ENCODE assay signal across 9 cellular contexts in genomic region chr7:23012186-23012585, GRCh38. TPM values are rescaled to one million over a fixed set of nuclear protein-coding genes. Genes with fewer than 3 reads are reported as not detected.
DNase-seq lines count a peak whose midpoint lies in the region; ATAC-seq and TF ChIP-seq lines count a peak whose summit lies in the region.
"Had no signal": no experiment of that assay in that cellular context is flagged by ENCODE, and none has a peak within 500 bp of the region (broad histone marks: within the 10 kb centered on the region; RNA-seq: fewer than 3 reads in every experiment).

No MANE protein-coding gene starts in this region.

- no peak for DNase-seq in AG04450 (ENCODE audit: low read depth, low spot score)
- DNase-seq in HFF-Myc (ENCODE audit: extremely low read depth, low read depth): no peak
- DNase-seq in mammary epithelial cell: no peak
- no peak for DNase-seq in mesenchymal stem cell
- DNase-seq in activated CD8-positive, alpha-beta T cell treated with anti-CD3 and anti-CD28 coated beads for 36 hours: no peak
- DNase-seq in NCI-H2081 treated with DMSO at 0.1 percent for 48 hours (lab: John Stamatoyannopoulos, UW): no peak
- DNase-seq in GM19238 (ENCODE audit: insufficient read length, low spot score): no peak
- DNase-seq: activated CD4-positive, alpha-beta T cell treated with anti-CD3 and anti-CD28 coated beads, Interleukin-2, amount 10 ng/mL, durations not matched to agents 7 days and 5 days had no signal

- H3K4me1 Mint-ChIP-seq in activated CD8-positive, alpha-beta T cell treated with anti-CD3 and anti-CD28 coated beads for 36 hours (ENCODE audit: low read depth): peaks cover 19% of the 10 kb centered on the region

- H3K79me1 ChIP-seq in mesenchymal stem cell (replicated peaks; ENCODE audit: low read length, poor library complexity, severe bottlenecking): peaks cover 3% of the 10 kb centered on the region

- CTCF ChIA-PET in AG04450 (lab: Charles Lee) (interaction anchor here (1.0 to 2.0 kb wide), 2 partner anchors 8 to 43 kb away, joined by 4 to 12 read pairs; no protein-coding TSS in a partner anchor), mammary epithelial cell (lab: Charles Lee; ENCODE audit: low non-redundant PET) (interaction anchor here (0.6 kb wide), 2 partner anchors 191 to 281 kb away, joined by 3 to 12 read pairs; no protein-coding TSS in a partner anchor)
- CTCF ChIA-PET in activated CD8-positive, alpha-beta T cell treated with anti-CD3 and anti-CD28 coated beads for 36 hours (lab: Charles Lee): interaction anchor here (1.0 to 4.3 kb wide), 3 partner anchors 8 to 43 kb away, joined by 3 to 22 read pairs (median 4); no protein-coding TSS in a partner anchor

- no peak overlapping the region for H3K27ac ChIP-seq in AG04450 (ENCODE audit: low read depth, low read length)
- peak overlapping the region; percentile 86 for H3K27ac ChIP-seq in mammary epithelial cell (ENCODE audit: insufficient read depth, low read depth, low read length)
- no peak overlapping the region for H3K27ac ChIP-seq in mesenchymal stem cell (ENCODE audit: low read length, poor library complexity, severe bottlenecking)

- H3K4me3 Mint-ChIP-seq in activated CD8-positive, alpha-beta T cell treated with anti-CD3 and anti-CD28 coated beads for 36 hours: no peak overlapping the region
- H3K4me3 Mint-ChIP-seq: activated CD4-positive, alpha-beta T cell treated with anti-CD3 and anti-CD28 coated beads, Interleukin-2, amount 10 ng/mL, durations not matched to agents 7 days and 5 days had no signal

- no peaks in the 10 kb centered on the region for H3K27me3 Mint-ChIP-seq in activated CD8-positive, alpha-beta T cell treated with anti-CD3 and anti-CD28 coated beads for 36 hours
- H3K27me3 Mint-ChIP-seq: activated CD4-positive, alpha-beta T cell treated with anti-CD3 and anti-CD28 coated beads, Interleukin-2, amount 10 ng/mL, durations not matched to agents 7 days and 5 days had no signal

- H3K4ac ChIP-seq in mesenchymal stem cell (ENCODE audit: low read depth in 1 of 2, low read length in 2 of 2): no peak overlapping the region

- TF ChIP-seq CTCF in AG04450 (IDR thresholded peaks at IDR 0.05; ENCODE audit: low read depth, low read length) (no peak), HFF-Myc (IDR thresholded peaks at IDR 0.05; ENCODE audit: low read depth, low read length, missing control alignments) (no peak), mammary epithelial cell (conservative IDR thresholded peaks at IDR 0.05 in 1 of 2, IDR thresholded peaks at IDR 0.05 in 1 of 2; ENCODE audit: extremely low read depth in 1 of 2, insufficient read depth in 1 of 2, low read depth in 1 of 2, low read length in 2 of 2) (no peak)
- no peak for TF ChIP-seq CTCF in activated CD8-positive, alpha-beta T cell treated with anti-CD3 and anti-CD28 coated beads for 36 hours (IDR thresholded peaks at IDR 0.05)

- no peak overlapping the region for H3K27ac Mint-ChIP-seq in activated CD8-positive, alpha-beta T cell treated with anti-CD3 and anti-CD28 coated beads for 36 hours
- H3K27ac Mint-ChIP-seq: activated CD4-positive, alpha-beta T cell treated with anti-CD3 and anti-CD28 coated beads, Interleukin-2, amount 10 ng/mL, durations not matched to agents 7 days and 5 days had no signal

- peak overlapping the region; percentile 85 for H3K4me3 ChIP-seq in AG04450 (ENCODE audit: low read depth, low read length)
- H3K4me3 ChIP-seq in HFF-Myc (replicated peaks; ENCODE audit: low read depth, low read length): peak overlapping the region; percentile 63
- H3K4me3 ChIP-seq in mammary epithelial cell (replicated peaks in 1 of 3; ENCODE audit: insufficient read depth in 1 of 3, low read depth in 2 of 3, low read length in 3 of 3): peak overlapping the region; percentile 72 to 99 (median 91)
- peak overlapping the region in 1 of 2 experiments; percentile 88 for H3K4me3 ChIP-seq in mesenchymal stem cell (ENCODE audit: insufficient read depth in 1 of 2, low read depth in 1 of 2, low read length in 2 of 2)

- no peaks in the 10 kb centered on the region for H3K9me3 ChIP-seq in AG04450 (ENCODE audit: control insufficient read depth, insufficient read depth, low read length)
- H3K9me3 ChIP-seq in mammary epithelial cell (replicated peaks; ENCODE audit: insufficient read depth, low read length): no peaks in the 10 kb centered on the region
- H3K9me3 ChIP-seq in mesenchymal stem cell (ENCODE audit: control insufficient read depth, low read length): no peaks in the 10 kb centered on the region

- no peaks in the 10 kb centered on the region for H3K9me3 Mint-ChIP-seq in activated CD8-positive, alpha-beta T cell treated with anti-CD3 and anti-CD28 coated beads for 36 hours

- no peak overlapping the region for H2BK12ac ChIP-seq in mesenchymal stem cell (ENCODE audit: low read length in 2 of 2)

- WGBS in mammary epithelial cell (ENCODE audit: low coverage, missing lambda C conversion rate): 0% methylated on average over 6 of the region's 6 CpGs
- 85% methylated on average over 5 of the region's 6 CpGs for WGBS in mesenchymal stem cell

- H3K9ac ChIP-seq in mammary epithelial cell (ENCODE audit: insufficient read depth, low read length) (peak overlapping the region; percentile 80), mesenchymal stem cell (ENCODE audit: low read length) (peak overlapping the region; percentile 86)

- H2BK5ac ChIP-seq in mesenchymal stem cell (ENCODE audit: low read depth, low read length, poor library complexity, severe bottlenecking): no peak overlapping the region

- BruUV-seq in mammary epithelial cell (replicated peaks; lab: Mats Ljungman, UMichigan): no TSS peak

- H3K23ac ChIP-seq in mesenchymal stem cell (ENCODE audit: low read length in 2 of 2): no peak overlapping the region

- H4K91ac ChIP-seq in mesenchymal stem cell (ENCODE audit: low read length): no peak overlapping the region

- no peak overlapping the region for H3K18ac ChIP-seq in mesenchymal stem cell (ENCODE audit: low read depth in 1 of 2, low read length in 2 of 2)

- H3K36me3 ChIP-seq in mammary epithelial cell (ENCODE audit: insufficient read depth, low read length): no peaks in the 10 kb centered on the region
- no peaks in the 10 kb centered on the region for H3K36me3 ChIP-seq in mesenchymal stem cell (ENCODE audit: control insufficient read depth in 1 of 2, insufficient read depth in 2 of 2, low read depth in 1 of 2, low read length in 2 of 2)

- no peak overlapping the region for H3K14ac ChIP-seq in mesenchymal stem cell (ENCODE audit: low read length in 2 of 2)

- H2AFZ ChIP-seq in mammary epithelial cell (ENCODE audit: low read depth, low read length): no peak overlapping the region
- no peak overlapping the region for H2AFZ ChIP-seq in mesenchymal stem cell (ENCODE audit: low read depth, low read length)

- H3K79me2 ChIP-seq in mammary epithelial cell (ENCODE audit: insufficient read depth, low read length): peaks cover 66% of the 10 kb centered on the region

- in situ Hi-C loops in mammary epithelial cell (cut with MboI; ENCODE audit: low sequenced_read_pairs in 2 of 2): no loop called here

- H3K4me1 ChIP-seq in mammary epithelial cell (ENCODE audit: insufficient read depth, low read length) (peaks cover 18% of the 10 kb centered on the region), mesenchymal stem cell (ENCODE audit: control insufficient read depth, insufficient read depth, low read depth, low read length) (no peaks in the 10 kb centered on the region)

- H2BK120ac ChIP-seq in mesenchymal stem cell (ENCODE audit: low read depth, low read length): no peak overlapping the region

- H3K4me2 ChIP-seq in mammary epithelial cell (ENCODE audit: insufficient read depth, low read depth, low read length) (peak overlapping the region; percentile 74), mesenchymal stem cell (ENCODE audit: low read length, poor library complexity, severe bottlenecking) (peak overlapping the region; percentile 64)

- H4K8ac ChIP-seq in mesenchymal stem cell (ENCODE audit: low read length): no peak overlapping the region

- intact Hi-C loops in mammary epithelial cell (cut with micrococcal nuclease): loop anchor here (2.0 kb wide), 1 partner anchor 189 kb away; the partner anchor contains the start of gene TOMM7
- intact Hi-C loops in activated CD8-positive, alpha-beta T cell treated with anti-CD3 and anti-CD28 coated beads for 36 hours (cut with micrococcal nuclease): loop anchor here (10.0 kb wide), 1 partner anchor 157 kb away; no protein-coding TSS in a partner anchor

- H2BK15ac ChIP-seq in mesenchymal stem cell (ENCODE audit: low read depth, poor library complexity, severe bottlenecking): no peak overlapping the region

- no peak for ATAC-seq in activated CD8-positive, alpha-beta T cell treated with anti-CD3 and anti-CD28 coated beads for 36 hours
- ATAC-seq in HG03175 (IDR thresholded peaks at IDR 0.05; ENCODE audit: unreplicated experiment): no peak

- POLR2A ChIA-PET in AG04450 (lab: Yijun Ruan, JAX): no interaction called here
- POLR2A ChIA-PET in activated CD8-positive, alpha-beta T cell treated with anti-CD3 and anti-CD28 coated beads for 36 hours (lab: Charles Lee): interaction anchor here (0.7 kb wide), 1 partner anchor 223 kb away, joined by 3 read pairs; no protein-coding TSS in a partner anchor

- no peak overlapping the region for H2AK5ac ChIP-seq in mesenchymal stem cell (ENCODE audit: low read length, severe bottlenecking)

- H3K36me3 Mint-ChIP-seq in activated CD8-positive, alpha-beta T cell treated with anti-CD3 and anti-CD28 coated beads for 36 hours (ENCODE audit: low read depth): no peaks in the 10 kb centered on the region

- H3K27me3 ChIP-seq in AG04450 (ENCODE audit: control insufficient read depth, insufficient read depth, low read length) (no peaks in the 10 kb centered on the region), mammary epithelial cell (ENCODE audit: insufficient read depth, low read length) (no peaks in the 10 kb centered on the region), mesenchymal stem cell (ENCODE audit: control insufficient read depth in 1 of 2, insufficient read depth in 1 of 2, low read length in 2 of 2) (no peaks in the 10 kb centered on the region)

- H4K20me1 ChIP-seq in mammary epithelial cell (ENCODE audit: insufficient read depth, low read length): no peaks in the 10 kb centered on the region

- dilution Hi-C loops in mammary epithelial cell (cut with HindIII; ENCODE audit: low sequenced_read_pairs): no loop called here

RNA-seq across cellular contexts. Expression of gene HYCC1, which starts 1.7 kb away (rescaled TPM):
- polyA plus RNA-seq in AG04450 (2011; rRNA removed): 59.4 and 80.3 TPM in 2 replicates
- 41.7 and 70.3 TPM in 2 replicates for polyA minus RNA-seq in AG04450 (2011; rRNA and poly(A)+ RNA removed)
- total RNA-seq in mammary epithelial cell: 10 to 100 TPM; 40.5 to 72.5 TPM
- 40.1 TPM for polyA plus RNA-seq in mammary epithelial cell
- polyA minus RNA-seq in mammary epithelial cell: 56.3 TPM
- polyA plus RNA-seq in mesenchymal stem cell (2013, experiment 1 of 2): 113 TPM
- 106 TPM for polyA plus RNA-seq in mesenchymal stem cell (2013, experiment 2 of 2)
- 10 to 100 TPM; 17.8 to 18.5 TPM for total RNA-seq in activated CD8-positive, alpha-beta T cell treated with anti-CD3 and anti-CD28 coated beads for 36 hours
